Comparison of ENCODE assay signal across 2 cellular contexts in the genomic region with DNA sequence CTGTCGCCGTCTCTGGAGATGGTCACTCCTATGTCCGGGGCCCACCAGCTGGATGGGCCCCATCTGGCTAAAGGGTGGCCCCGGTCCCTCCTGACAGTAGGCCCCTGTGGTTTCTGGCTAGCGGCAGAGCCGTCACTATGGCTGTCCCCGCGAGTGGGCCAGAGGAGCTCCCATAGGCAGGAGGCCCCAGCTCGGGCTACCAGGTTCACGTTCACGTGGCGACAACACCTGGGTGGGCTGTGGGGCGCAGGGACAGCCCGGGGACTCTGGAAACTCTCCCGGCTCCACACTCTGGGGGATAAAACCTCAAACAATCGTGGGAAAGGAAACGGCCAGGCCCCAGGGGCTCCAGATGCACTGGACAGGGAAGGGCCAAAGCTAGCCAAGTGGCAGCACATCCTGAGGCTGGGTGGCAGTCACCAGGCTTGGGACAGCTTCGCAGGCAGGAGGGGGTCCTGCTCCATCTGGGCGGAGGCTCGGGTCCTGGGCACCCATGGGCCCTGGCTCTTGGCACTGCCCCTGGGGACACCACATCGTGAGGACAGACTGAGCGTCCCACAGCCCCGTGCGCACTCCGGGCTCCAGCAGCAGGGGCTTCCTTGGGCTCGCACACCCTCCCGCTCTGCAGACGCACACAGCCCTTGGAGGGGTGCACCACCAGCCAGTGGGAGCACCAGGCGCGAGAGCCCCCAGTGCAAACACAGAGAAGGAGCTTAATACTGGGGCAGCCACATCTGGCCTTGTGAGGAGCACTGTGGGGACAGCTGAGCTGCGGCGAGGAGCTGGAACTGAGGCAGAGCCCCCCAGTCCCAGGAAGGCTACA.
TF ChIP-seq lines count a peak whose summit lies in the region.

No MANE protein-coding gene starts in this region.

TF ChIP-seq in SK-N-SH, 30 proteins besides CTCF, POLR2A, EP300 and RAD21:
- no peak for TF ChIP-seq YY1 (IDR thresholded peaks at IDR 0.05; ENCODE audit: low read depth)
- no peak for TF ChIP-seq TAF1 (IDR thresholded peaks at IDR 0.05; ENCODE audit: borderline replicate concordance, low read depth, low read length)
- no peak for TF ChIP-seq FOXM1 (IDR thresholded peaks at IDR 0.05; ENCODE audit: low read depth)
- no peak for TF ChIP-seq TCF12 (IDR thresholded peaks at IDR 0.05)
- TF ChIP-seq FOXJ3 (CRISPR knock-in tag; IDR thresholded peaks at IDR 0.05): no peak
- no peak for TF ChIP-seq ZBTB33 (IDR thresholded peaks at IDR 0.05; ENCODE audit: borderline replicate concordance, low read depth)
- no peak for TF ChIP-seq MEF2A (IDR thresholded peaks at IDR 0.05; ENCODE audit: borderline replicate concordance, low read depth)
- TF ChIP-seq RFX5 (IDR thresholded peaks at IDR 0.05; ENCODE audit: low read length): no peak
- TF ChIP-seq GATA2 (CRISPR knock-in tag; IDR thresholded peaks at IDR 0.05): no peak
- no peak for TF ChIP-seq FOSL2 (IDR thresholded peaks at IDR 0.05; ENCODE audit: borderline replicate concordance, low read depth)
- TF ChIP-seq SMC3 (IDR thresholded peaks at IDR 0.05; ENCODE audit: low read depth, low read length): no peak
- TF ChIP-seq JUND (IDR thresholded peaks at IDR 0.05): no peak
- TF ChIP-seq REST (IDR thresholded peaks at IDR 0.05; ENCODE audit: low read depth, low read length): no peak
- no peak for TF ChIP-seq EZH2phosphoT487 (IDR thresholded peaks at IDR 0.05; ENCODE audit: borderline replicate concordance, low read depth)
- TF ChIP-seq NFIC (IDR thresholded peaks at IDR 0.05; ENCODE audit: borderline replicate concordance): no peak
- TF ChIP-seq MAX (IDR thresholded peaks at IDR 0.05; ENCODE audit: low read depth): no peak
- TF ChIP-seq, protein P1, sequence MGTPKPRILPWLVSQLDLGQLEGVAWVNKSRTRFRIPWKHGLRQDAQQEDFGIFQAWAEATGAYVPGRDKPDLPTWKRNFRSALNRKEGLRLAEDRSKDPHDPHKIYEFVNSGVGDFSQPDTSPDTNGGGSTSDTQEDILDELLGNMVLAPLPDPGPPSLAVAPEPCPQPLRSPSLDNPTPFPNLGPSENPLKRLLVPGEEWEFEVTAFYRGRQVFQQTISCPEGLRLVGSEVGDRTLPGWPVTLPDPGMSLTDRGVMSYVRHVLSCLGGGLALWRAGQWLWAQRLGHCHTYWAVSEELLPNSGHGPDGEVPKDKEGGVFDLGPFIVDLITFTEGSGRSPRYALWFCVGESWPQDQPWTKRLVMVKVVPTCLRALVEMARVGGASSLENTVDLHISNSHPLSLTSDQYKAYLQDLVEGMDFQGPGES (IDR thresholded peaks at IDR 0.05; ENCODE audit: low read depth, low read length): no peak
- TF ChIP-seq ELF1 (IDR thresholded peaks at IDR 0.05): no peak
- TF ChIP-seq, protein P2, sequence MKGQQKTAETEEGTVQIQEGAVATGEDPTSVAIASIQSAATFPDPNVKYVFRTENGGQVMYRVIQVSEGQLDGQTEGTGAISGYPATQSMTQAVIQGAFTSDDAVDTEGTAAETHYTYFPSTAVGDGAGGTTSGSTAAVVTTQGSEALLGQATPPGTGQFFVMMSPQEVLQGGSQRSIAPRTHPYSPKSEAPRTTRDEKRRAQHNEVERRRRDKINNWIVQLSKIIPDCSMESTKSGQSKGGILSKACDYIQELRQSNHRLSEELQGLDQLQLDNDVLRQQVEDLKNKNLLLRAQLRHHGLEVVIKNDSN (IDR thresholded peaks at IDR 0.05; ENCODE audit: borderline replicate concordance, low read depth): no peak
- no peak for TF ChIP-seq RXRA (IDR thresholded peaks at IDR 0.05; ENCODE audit: borderline replicate concordance, low read depth)
TF ChIP-seq in SK-N-SH: peak in this region for 0.

TF ChIP-seq in SK-N-SH treated with all-trans-retinoic acid at 6 μM for 48 hours, 23 proteins besides CTCF, POLR2A, EP300 and RAD21:
- TF ChIP-seq OSR1 (CRISPR knock-in tag; IDR thresholded peaks at IDR 0.05) (no peak), CREB5 (CRISPR knock-in tag; IDR thresholded peaks at IDR 0.05; ENCODE audit: low read depth) (no peak), ISL1 (CRISPR knock-in tag; IDR thresholded peaks at IDR 0.05) (no peak), ZC3H10 (CRISPR knock-in tag; IDR thresholded peaks at IDR 0.05) (no peak), ZNF70 (CRISPR knock-in tag; IDR thresholded peaks at IDR 0.05) (no peak), ZFP3 (CRISPR knock-in tag; IDR thresholded peaks at IDR 0.05) (no peak), TOX (CRISPR knock-in tag; IDR thresholded peaks at IDR 0.05; ENCODE audit: borderline replicate concordance) (no peak), GLIS3 (CRISPR knock-in tag; IDR thresholded peaks at IDR 0.05) (no peak), ZNF565 (CRISPR knock-in tag; conservative IDR thresholded peaks at IDR 0.05; ENCODE audit: low read depth) (no peak), ZFP30 (CRISPR knock-in tag; IDR thresholded peaks at IDR 0.05) (no peak), SNAI2 (CRISPR knock-in tag; IDR thresholded peaks at IDR 0.05) (no peak), ESRRG (CRISPR knock-in tag; IDR thresholded peaks at IDR 0.05) (no peak), PPARA (CRISPR knock-in tag; IDR thresholded peaks at IDR 0.05; ENCODE audit: borderline replicate concordance) (no peak), BACH2 (CRISPR knock-in tag; IDR thresholded peaks at IDR 0.05; ENCODE audit: borderline replicate concordance) (no peak), TCF4 (CRISPR knock-in tag; IDR thresholded peaks at IDR 0.05; ENCODE audit: borderline replicate concordance) (no peak), CSDC2 (CRISPR knock-in tag; IDR thresholded peaks at IDR 0.05) (no peak)
- TF ChIP-seq, protein P3, sequence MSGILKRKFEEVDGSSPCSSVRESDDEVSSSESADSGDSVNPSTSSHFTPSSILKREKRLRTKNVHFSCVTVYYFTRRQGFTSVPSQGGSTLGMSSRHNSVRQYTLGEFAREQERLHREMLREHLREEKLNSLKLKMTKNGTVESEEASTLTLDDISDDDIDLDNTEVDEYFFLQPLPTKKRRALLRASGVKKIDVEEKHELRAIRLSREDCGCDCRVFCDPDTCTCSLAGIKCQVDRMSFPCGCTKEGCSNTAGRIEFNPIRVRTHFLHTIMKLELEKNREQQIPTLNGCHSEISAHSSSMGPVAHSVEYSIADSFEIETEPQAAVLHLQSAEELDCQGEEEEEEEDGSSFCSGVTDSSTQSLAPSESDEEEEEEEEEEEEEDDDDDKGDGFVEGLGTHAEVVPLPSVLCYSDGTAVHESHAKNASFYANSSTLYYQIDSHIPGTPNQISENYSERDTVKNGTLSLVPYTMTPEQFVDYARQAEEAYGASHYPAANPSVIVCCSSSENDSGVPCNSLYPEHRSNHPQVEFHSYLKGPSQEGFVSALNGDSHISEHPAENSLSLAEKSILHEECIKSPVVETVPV (CRISPR knock-in tag; IDR thresholded peaks at IDR 0.05): no peak
- TF ChIP-seq, protein P4, sequence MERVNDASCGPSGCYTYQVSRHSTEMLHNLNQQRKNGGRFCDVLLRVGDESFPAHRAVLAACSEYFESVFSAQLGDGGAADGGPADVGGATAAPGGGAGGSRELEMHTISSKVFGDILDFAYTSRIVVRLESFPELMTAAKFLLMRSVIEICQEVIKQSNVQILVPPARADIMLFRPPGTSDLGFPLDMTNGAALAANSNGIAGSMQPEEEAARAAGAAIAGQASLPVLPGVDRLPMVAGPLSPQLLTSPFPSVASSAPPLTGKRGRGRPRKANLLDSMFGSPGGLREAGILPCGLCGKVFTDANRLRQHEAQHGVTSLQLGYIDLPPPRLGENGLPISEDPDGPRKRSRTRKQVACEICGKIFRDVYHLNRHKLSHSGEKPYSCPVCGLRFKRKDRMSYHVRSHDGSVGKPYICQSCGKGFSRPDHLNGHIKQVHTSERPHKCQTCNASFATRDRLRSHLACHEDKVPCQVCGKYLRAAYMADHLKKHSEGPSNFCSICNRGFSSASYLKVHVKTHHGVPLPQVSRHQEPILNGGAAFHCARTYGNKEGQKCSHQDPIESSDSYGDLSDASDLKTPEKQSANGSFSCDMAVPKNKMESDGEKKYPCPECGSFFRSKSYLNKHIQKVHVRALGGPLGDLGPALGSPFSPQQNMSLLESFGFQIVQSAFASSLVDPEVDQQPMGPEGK (CRISPR knock-in tag; IDR thresholded peaks at IDR 0.05; ENCODE audit: borderline replicate concordance): no peak
TF ChIP-seq in SK-N-SH treated with all-trans-retinoic acid at 6 μM for 48 hours: peak in this region for 0.
